Comparison of ENCODE assay signal across 8 cellular contexts in genomic region chr22:28882545-28882877, GRCh38. TPM values are rescaled to one million over a fixed set of nuclear protein-coding genes. Genes with fewer than 3 reads are reported as not detected.
DNase-seq lines count a peak whose midpoint lies in the region; ATAC-seq, FAIRE-seq and TF ChIP-seq lines count a peak whose summit lies in the region.

No MANE protein-coding gene starts in this region.

- H3K9me3 ChIP-seq in mononuclear cell (ENCODE audit: low read depth, low read length), result no peaks in the 10 kb centered on the region

- DNase-seq in GF-D8 (lab: John Stamatoyannopoulos, UW) (peak; percentile 12), OCI-M2 (lab: John Stamatoyannopoulos, UW; ENCODE audit: unreplicated experiment) (peak; percentile 38), coronary artery (ENCODE audit: low spot score) (no peak), urothelium cell line (ENCODE audit: low spot score) (peak; percentile 49), GM13976 (ENCODE audit: low spot score) (no peak)
- no peak for DNase-seq in activated effector memory CD4-positive, alpha-beta T cell treated with Interleukin-2 at 50 U/mL for 16 hours

- H3K27ac ChIP-seq in coronary artery, result peak overlapping the region in 1 of 2 donors; percentile 69

- H3K4me3 ChIP-seq in coronary artery (peak overlapping the region; percentile 76), mononuclear cell (ENCODE audit: low read length) (peak overlapping the region; percentile 37)

- TF ChIP-seq CTCF in coronary artery (IDR thresholded peaks at IDR 0.05) (no peak), GM13976 (IDR thresholded peaks at IDR 0.05; ENCODE audit: borderline replicate concordance, control extremely low read depth, extremely low read depth, insufficient read depth, missing control alignments) (no peak)

- no peak for FAIRE-seq in urothelium cell line (lab: Jason Lieb, UNC)

- in situ Hi-C loops in GM13976 (cut with MboI; ENCODE audit: low sequenced_read_pairs, unreplicated experiment), result no loop called here

- H3K27me3 ChIP-seq in mononuclear cell (ENCODE audit: insufficient read depth, low read length), result peaks cover 27% of the 10 kb centered on the region

- peaks cover 13% of the 10 kb centered on the region for H3K4me1 ChIP-seq in mononuclear cell (ENCODE audit: insufficient read depth, low read length)

- no peak for ATAC-seq in HG03460 (IDR thresholded peaks at IDR 0.05; ENCODE audit: unreplicated experiment)

RNA-seq across cellular contexts. Expression of gene ZNRF3, which starts 0.9 kb away (rescaled TPM):
- 0.52 TPM for total RNA-seq in mononuclear cell

Comparison
In these comparisons a context has a peak if more than half of its experiments do, and no peak if none do; other contexts are left out.
1. DNase-seq: peak in GF-D8 (single experiment), OCI-M2 (single experiment) and urothelium cell line (single experiment); none in coronary artery (single experiment), GM13976 (single experiment) and activated effector memory CD4-positive, alpha-beta T cell treated with Interleukin-2 at 50 U/mL for 16 hours (single experiment).